Comparison of ENCODE assay signal across 8 cellular contexts in genomic region chr17:48131216-48131824, GRCh38. TPM values are rescaled to one million over a fixed set of nuclear protein-coding genes. Genes with fewer than 3 reads are reported as not detected.
DNase-seq lines count a peak whose midpoint lies in the region; ATAC-seq and TF ChIP-seq lines count a peak whose summit lies in the region.

No MANE protein-coding gene starts in this region.

- H3K4me1 Mint-ChIP-seq in activated naive CD8-positive, alpha-beta T cell treated with anti-CD3 and anti-CD28 coated beads for 36 hours, result no peaks in the 10 kb centered on the region

- H3K9me3 ChIP-seq in DND-41 (ENCODE audit: insufficient read depth, low read length, severe bottlenecking) (no peaks in the 10 kb centered on the region), prostate gland (no peaks in the 10 kb centered on the region)

- WGBS in prostate gland, result 37% methylated on average over 4 of the region's 4 CpGs

- TF ChIP-seq POLR2A in prostate gland (IDR thresholded peaks at IDR 0.05), result no peak

- H3K79me2 ChIP-seq in DND-41 (ENCODE audit: insufficient read depth, low read length), result no peaks in the 10 kb centered on the region

- DNase-seq in DND-41 (peak; percentile 68), LoVo (ENCODE audit: low spot score) (peak; percentile 59), RKO (ENCODE audit: low spot score) (peak; percentile 61), Right ventricle myocardium superior (no peak), prostate gland (ENCODE audit: low spot score) (peak; percentile 72)
- peak; percentile 26 for DNase-seq in activated naive CD8-positive, alpha-beta T cell treated with anti-CD3 and anti-CD28 coated beads for 36 hours

- H3K4me3 Mint-ChIP-seq in activated naive CD8-positive, alpha-beta T cell treated with anti-CD3 and anti-CD28 coated beads for 36 hours, result no peak overlapping the region

- H4K20me1 ChIP-seq in DND-41 (ENCODE audit: insufficient read depth, low read length), result 0 out of 2 replicates have a peak, but pooled peaks cover 4% of the 10 kb centered on the region

- no peaks in the 10 kb centered on the region for H3K36me3 ChIP-seq in DND-41 (ENCODE audit: insufficient read depth, low read length)
- no peaks in the 10 kb centered on the region for H3K36me3 ChIP-seq in prostate gland

- peak; percentile 94 for ATAC-seq in DND-41 (ENCODE audit: insufficient read depth, low read depth)
- peak; percentile 93 for ATAC-seq in Right ventricle myocardium superior (ENCODE audit: poor library complexity)
- ATAC-seq in GM19324 (IDR thresholded peaks at IDR 0.05; ENCODE audit: low FRiP score, unreplicated experiment), result no peak
- no peak for ATAC-seq in GM21423 (IDR thresholded peaks at IDR 0.05; ENCODE audit: unreplicated experiment)

- TF ChIP-seq CTCF in DND-41 (IDR thresholded peaks at IDR 0.05; ENCODE audit: borderline replicate concordance, extremely low read depth, low read length, poor library complexity, severe bottlenecking), result peak; percentile 92
- TF ChIP-seq CTCF in prostate gland (IDR thresholded peaks at IDR 0.05), result peak; percentile 38 to 87 (median 82)

- no peak overlapping the region for H3K27ac ChIP-seq in DND-41 (ENCODE audit: low read length)
- H3K27ac ChIP-seq in prostate gland, result no peak overlapping the region

- no peak overlapping the region for H2AFZ ChIP-seq in DND-41 (ENCODE audit: low read depth, low read length)

- no peak overlapping the region for H3K27ac Mint-ChIP-seq in activated naive CD8-positive, alpha-beta T cell treated with anti-CD3 and anti-CD28 coated beads for 36 hours

- H3K9me3 Mint-ChIP-seq in activated naive CD8-positive, alpha-beta T cell treated with anti-CD3 and anti-CD28 coated beads for 36 hours, result no peaks in the 10 kb centered on the region

- no peaks in the 10 kb centered on the region for H3K4me1 ChIP-seq in DND-41 (ENCODE audit: insufficient read depth, low read length)
- H3K4me1 ChIP-seq in prostate gland (replicated peaks), result no peaks in the 10 kb centered on the region

- intact Hi-C loops in Right ventricle myocardium superior (cut with DNase I) (loop anchor here (2.0 kb wide), 1 partner anchor 107 kb away; no protein-coding TSS in a partner anchor), prostate gland (cut with DNase I) (loop anchor here (1.0 to 5.0 kb wide), 2 partner anchors 54 to 106 kb away; no protein-coding TSS in a partner anchor)

- H3K9ac ChIP-seq in DND-41 (ENCODE audit: low read depth, low read length), result no peak overlapping the region

- no peaks in the 10 kb centered on the region for H3K27me3 Mint-ChIP-seq in activated naive CD8-positive, alpha-beta T cell treated with anti-CD3 and anti-CD28 coated beads for 36 hours

- H3K27me3 ChIP-seq in DND-41 (ENCODE audit: insufficient read depth, low read length, poor library complexity) (peaks cover 4% of the 10 kb centered on the region), prostate gland (replicated peaks; ENCODE audit: insufficient read depth) (no peaks in the 10 kb centered on the region)

- H3K4me3 ChIP-seq in DND-41 (ENCODE audit: low read depth in 1 of 2, low read length in 2 of 2) (no peak overlapping the region), prostate gland (no peak overlapping the region)

- H3K4me2 ChIP-seq in DND-41 (ENCODE audit: insufficient read depth, low read length), result no peak overlapping the region

- no peaks in the 10 kb centered on the region for H3K36me3 Mint-ChIP-seq in activated naive CD8-positive, alpha-beta T cell treated with anti-CD3 and anti-CD28 coated beads for 36 hours

RNA-seq across cellular contexts. Expression of gene SNX11, which starts 23.8 kb away (rescaled TPM):
- 10 to 100 TPM; 32.0 to 33.1 TPM for total RNA-seq in activated naive CD8-positive, alpha-beta T cell treated with anti-CD3 and anti-CD28 coated beads for 36 hours
- total RNA-seq in Right ventricle myocardium superior, result 11.8 TPM
- total RNA-seq in prostate gland, result 10 to 100 TPM; 15.2 to 16.0 TPM

RNA-seq across cellular contexts. Expression of gene CBX1, which starts 30.0 kb away (rescaled TPM):
- 10 to 100 TPM; 60.3 to 60.5 TPM for total RNA-seq in activated naive CD8-positive, alpha-beta T cell treated with anti-CD3 and anti-CD28 coated beads for 36 hours
- 31.7 TPM for total RNA-seq in Right ventricle myocardium superior
- total RNA-seq in prostate gland, result 10 to 100 TPM; 35.0 to 43.7 TPM

Comparison
In these comparisons a context has a peak if more than half of its experiments do, and no peak if none do; other contexts are left out.
1. ATAC-seq: peak in DND-41 (single experiment) and Right ventricle myocardium superior (single experiment); none in GM19324 (single experiment) and GM21423 (single experiment).